In the genomic region with DNA sequence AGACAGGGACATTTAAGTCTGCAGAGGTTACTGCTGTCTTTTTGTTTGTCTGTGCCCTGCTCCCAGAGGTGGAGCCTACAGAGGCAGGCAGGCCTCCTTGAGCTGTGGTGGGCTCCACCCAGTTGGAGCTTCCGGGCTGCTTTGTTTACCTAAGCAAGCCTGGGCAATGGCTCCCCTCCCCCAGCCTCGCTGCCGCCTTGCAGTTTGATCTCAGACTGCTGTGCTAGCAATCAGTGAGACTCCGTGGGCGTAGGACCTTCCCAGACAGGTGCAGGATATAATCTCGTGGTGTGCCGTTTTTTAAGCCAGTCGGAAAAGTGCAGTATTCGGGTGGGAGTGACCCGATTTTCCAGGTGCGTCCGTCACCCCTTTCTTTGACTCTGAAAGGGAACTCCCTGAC, we compare ENCODE assay signal across 7 cellular contexts.
A peak's percentile ranks its signal among the peaks of the same experiment; 100 is the strongest.
DNase-seq lines count a peak whose midpoint lies in the region; ATAC-seq, FAIRE-seq and TF ChIP-seq lines count a peak whose summit lies in the region.
"Not testable (repeated sequence)": the region's sequence is repeated elsewhere in the genome, so short reads cannot be mapped to it uniquely, and the experiment has no call there.

No MANE protein-coding gene starts in this region.

- 22% methylated on average over 4 of the region's 12 CpGs for WGBS in HepG2 (ENCODE audit: low lambda C conversion rate)

- peak overlapping the region; percentile 62 for H3K4me2 ChIP-seq in PC-9
- H3K4me2 ChIP-seq in HepG2 (ENCODE audit: low read depth, low read length): 0 out of 2 replicates have a peak overlapping the region, but pooled peaks have one; percentile 7

- intact Hi-C loops in PC-9 (cut with micrococcal nuclease; ENCODE audit: unreplicated experiment); HepG2 (cut with micrococcal nuclease; ENCODE audit: unreplicated experiment): not testable (repeated sequence)

- H3K36me3 ChIP-seq in HEK293 (ENCODE audit: control insufficient read depth in 2 of 2, insufficient read depth in 1 of 2, low read length in 2 of 2); PC-9 (ENCODE audit: low read depth); HepG2 (replicated peaks in 1 of 2; ENCODE audit: control insufficient read depth in 1 of 2, insufficient read depth in 2 of 2, low read length in 2 of 2): not testable (repeated sequence)

- H4K20me1 ChIP-seq in PC-9 (ENCODE audit: insufficient read depth); HepG2 (ENCODE audit: insufficient read depth, low read length): not testable (repeated sequence)

- H3F3A ChIP-seq in PC-9 (ENCODE audit: insufficient read depth, low read depth): not testable (repeated sequence)

- not testable (repeated sequence) for TF ChIP-seq RAD21 in HepG2 (CRISPR knock-in tag; IDR thresholded peaks at IDR 0.05)

- not testable (repeated sequence) for H3K9ac ChIP-seq in HepG2 (ENCODE audit: insufficient read depth, low read depth, low read length)

- TF ChIP-seq POLR2A in HepG2 (IDR thresholded peaks at IDR 0.05; ENCODE audit: insufficient read depth in 1 of 2, low read depth in 2 of 2, low read length in 2 of 2): not testable (repeated sequence)

- not testable (repeated sequence) for TF ChIP-seq CTCF in HEK293 (tag by site-specific recombination; IDR thresholded peaks at IDR 0.05); LNCaP clone FGC (IDR thresholded peaks at IDR 0.05; ENCODE audit: control insufficient read depth, extremely low read depth, insufficient read depth); PC-9 (conservative IDR thresholded peaks at IDR 0.05); HepG2 (CRISPR knock-in tag; IDR thresholded peaks at IDR 0.05)

- not testable (repeated sequence) for H3K4me1 ChIP-seq in HEK293 (ENCODE audit: control insufficient read depth, insufficient read depth, low read length); PC-9 (replicated peaks; ENCODE audit: insufficient read depth); HepG2 (ENCODE audit: insufficient read depth, low read length)

- in situ Hi-C loops in HepG2 (cut with HindIII; ENCODE audit: extremely low pct_ligation_motif_present, low pct_unique_long_range_greater_than_20kb): not testable (repeated sequence)

- not testable (repeated sequence) for H3K9me2 ChIP-seq in PC-9 (ENCODE audit: insufficient read depth)

- peak; percentile 16 for DNase-seq in COR-L47 (lab: John Stamatoyannopoulos, UW)
- DNase-seq in DMS153 treated with DMSO at 0.1 percent for 48 hours (lab: John Stamatoyannopoulos, UW; ENCODE audit: unreplicated experiment): peak; percentile 10
- DNase-seq in LNCaP clone FGC (ENCODE audit: low read depth): peak; percentile 3
- DNase-seq in NCI-H2171 treated with DMSO at 0.1 percent for 48 hours (lab: John Stamatoyannopoulos, UW): peak; percentile 1
- DNase-seq in PC-9: peak in 1 of 2 experiments; percentile 37
- not testable (repeated sequence) for DNase-seq in HepG2 (ENCODE audit: low spot score)

- CTCF ChIA-PET in HEK293 (lab: Yijun Ruan, JAX); PC-9 (lab: Charles Lee); HepG2 (lab: Yijun Ruan, JAX; ENCODE audit: low intra/inter-chr PET ratio, low total read pairs): not testable (repeated sequence)

- not testable (repeated sequence) for FAIRE-seq in HepG2 (lab: Jason Lieb, UNC)

- not testable (repeated sequence) for H3K4me3 ChIP-seq in HEK293 (ENCODE audit: low read depth, low read length); LNCaP clone FGC (ENCODE audit: low read depth, low read length); HepG2 (replicated peaks in 1 of 3; ENCODE audit: insufficient read depth in 1 of 3, low read depth in 2 of 3, low read length in 3 of 3)
- peak overlapping the region; percentile 32; the same call in 1 of the 2 replicates for H3K4me3 ChIP-seq in PC-9

- POLR2A ChIA-PET in HEK293 (lab: Yijun Ruan, JAX); PC-9 (lab: Charles Lee; ENCODE audit: unreplicated experiment); HepG2 (lab: Yijun Ruan, JAX): not testable (repeated sequence)

- not testable (repeated sequence) for ATAC-seq in HepG2

- not testable (repeated sequence) for H3K27ac ChIP-seq in HEK293 (ENCODE audit: extremely low read depth, low read depth, low read length); PC-9; HepG2 (ENCODE audit: extremely low read length, insufficient read depth, low read length)

- H3K79me2 ChIP-seq in PC-9 (ENCODE audit: low read depth); HepG2 (ENCODE audit: insufficient read depth, low read length): not testable (repeated sequence)

- not testable (repeated sequence) for H3K9me3 ChIP-seq in HEK293 (ENCODE audit: control insufficient read depth, insufficient read depth, low read depth, low read length); PC-9 (ENCODE audit: insufficient read depth, low read depth); HepG2 (ENCODE audit: low read length)

- BruUV-seq in PC-9 (replicated peaks; lab: Mats Ljungman, UMichigan); HepG2 (replicated peaks; lab: Mats Ljungman, UMichigan): not testable (repeated sequence)

- 0 out of 2 replicates have a peak overlapping the region, but pooled peaks have one; percentile 52 for H2AFZ ChIP-seq in PC-9
- not testable (repeated sequence) for H2AFZ ChIP-seq in HepG2 (ENCODE audit: low read length)

- H3K27me3 ChIP-seq in PC-9 (ENCODE audit: insufficient read depth, low read depth); HepG2 (ENCODE audit: control insufficient read depth in 1 of 2, insufficient read depth in 2 of 2, low read length in 2 of 2): not testable (repeated sequence)

- not testable (repeated sequence) for TF ChIP-seq EP300 in HepG2 (IDR thresholded peaks at IDR 0.05; ENCODE audit: low read depth in 2 of 2, low read length in 2 of 2); HepG2 (CRISPR knock-in tag; IDR thresholded peaks at IDR 0.05; ENCODE audit: borderline replicate concordance)

TF ChIP-seq in HEK293, 187 proteins besides CTCF, POLR2A, EP300 and RAD21:
- TF ChIP-seq ZNF341 (tag by site-specific recombination; IDR thresholded peaks at IDR 0.05; ENCODE audit: low read depth): peak; percentile 62
TF ChIP-seq in HEK293: peak in this region for 1; not testable (repeated sequence) for 186.

TF ChIP-seq in HepG2, 621 proteins besides CTCF, POLR2A, EP300 and RAD21:
- 0 out of 2 replicates have a peak, but pooled peaks have one; percentile 23 for TF ChIP-seq GABPB1 (CRISPR knock-in tag; IDR thresholded peaks at IDR 0.05)
- peak; percentile 32; the same call in 1 of the 2 replicates for TF ChIP-seq FOXA3 (CRISPR knock-in tag; IDR thresholded peaks at IDR 0.05)
- TF ChIP-seq, protein P1, sequence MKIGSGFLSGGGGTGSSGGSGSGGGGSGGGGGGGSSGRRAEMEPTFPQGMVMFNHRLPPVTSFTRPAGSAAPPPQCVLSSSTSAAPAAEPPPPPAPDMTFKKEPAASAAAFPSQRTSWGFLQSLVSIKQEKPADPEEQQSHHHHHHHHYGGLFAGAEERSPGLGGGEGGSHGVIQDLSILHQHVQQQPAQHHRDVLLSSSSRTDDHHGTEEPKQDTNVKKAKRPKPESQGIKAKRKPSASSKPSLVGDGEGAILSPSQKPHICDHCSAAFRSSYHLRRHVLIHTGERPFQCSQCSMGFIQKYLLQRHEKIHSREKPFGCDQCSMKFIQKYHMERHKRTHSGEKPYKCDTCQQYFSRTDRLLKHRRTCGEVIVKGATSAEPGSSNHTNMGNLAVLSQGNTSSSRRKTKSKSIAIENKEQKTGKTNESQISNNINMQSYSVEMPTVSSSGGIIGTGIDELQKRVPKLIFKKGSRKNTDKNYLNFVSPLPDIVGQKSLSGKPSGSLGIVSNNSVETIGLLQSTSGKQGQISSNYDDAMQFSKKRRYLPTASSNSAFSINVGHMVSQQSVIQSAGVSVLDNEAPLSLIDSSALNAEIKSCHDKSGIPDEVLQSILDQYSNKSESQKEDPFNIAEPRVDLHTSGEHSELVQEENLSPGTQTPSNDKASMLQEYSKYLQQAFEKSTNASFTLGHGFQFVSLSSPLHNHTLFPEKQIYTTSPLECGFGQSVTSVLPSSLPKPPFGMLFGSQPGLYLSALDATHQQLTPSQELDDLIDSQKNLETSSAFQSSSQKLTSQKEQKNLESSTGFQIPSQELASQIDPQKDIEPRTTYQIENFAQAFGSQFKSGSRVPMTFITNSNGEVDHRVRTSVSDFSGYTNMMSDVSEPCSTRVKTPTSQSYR (CRISPR knock-in tag; IDR thresholded peaks at IDR 0.05; ENCODE audit: borderline replicate concordance): peak; percentile 73; the same call in 1 of the 2 replicates
- not testable (repeated sequence) for TF ChIP-seq FOXA1 (IDR thresholded peaks at IDR 0.05)
- TF ChIP-seq FOXA1 (CRISPR knock-in tag; IDR thresholded peaks at IDR 0.05): 0 out of 2 replicates have a peak, but pooled peaks have one; percentile 33
